1 cellular context compared by ENCODE assay signal in the genomic region with DNA sequence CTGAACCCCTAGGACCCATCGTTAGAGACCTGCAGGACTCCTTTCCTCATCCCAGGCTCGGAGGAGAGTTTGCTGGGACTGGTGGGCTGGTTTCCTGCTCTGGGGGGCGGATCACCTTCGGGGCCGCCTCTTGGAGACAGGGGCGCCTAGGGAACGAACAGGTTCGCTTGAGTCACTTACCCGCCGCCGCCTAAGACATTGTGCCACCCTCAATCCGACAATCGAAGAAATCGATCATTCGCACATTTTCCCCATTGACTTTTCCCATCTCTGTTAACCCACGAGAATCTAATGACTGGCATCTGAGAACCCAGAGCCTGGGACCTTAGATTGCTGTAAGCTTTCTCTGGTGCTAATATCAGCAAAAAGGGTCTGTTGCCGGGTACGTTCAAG.
TF ChIP-seq lines count a peak whose summit lies in the region.

No MANE protein-coding gene starts in this region.

TF ChIP-seq in H1, 55 proteins besides CTCF, POLR2A, EP300 and RAD21:
- TF ChIP-seq PHF8 (conservative IDR thresholded peaks at IDR 0.05; ENCODE audit: low read depth, low read length) (0 out of 2 replicates have a peak, but pooled peaks have one; percentile 69), TCF12 (IDR thresholded peaks at IDR 0.05; ENCODE audit: low read depth, low read length) (no peak), ASH2L (IDR thresholded peaks at IDR 0.05; ENCODE audit: low read length) (peak; percentile 44), HDAC2 (IDR thresholded peaks at IDR 0.05; ENCODE audit: borderline replicate concordance in 1 of 2, low read depth in 2 of 2, low read length in 2 of 2) (peak in 1 of 2 experiments; percentile 28; a peak in 1 of 4 replicates)
- TF ChIP-seq, protein P1, sequence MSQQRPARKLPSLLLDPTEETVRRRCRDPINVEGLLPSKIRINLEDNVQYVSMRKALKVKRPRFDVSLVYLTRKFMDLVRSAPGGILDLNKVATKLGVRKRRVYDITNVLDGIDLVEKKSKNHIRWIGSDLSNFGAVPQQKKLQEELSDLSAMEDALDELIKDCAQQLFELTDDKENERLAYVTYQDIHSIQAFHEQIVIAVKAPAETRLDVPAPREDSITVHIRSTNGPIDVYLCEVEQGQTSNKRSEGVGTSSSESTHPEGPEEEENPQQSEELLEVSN (IDR thresholded peaks at IDR 0.05): no peak
